Comparison of ENCODE assay signal across 9 cellular contexts in the genomic region with DNA sequence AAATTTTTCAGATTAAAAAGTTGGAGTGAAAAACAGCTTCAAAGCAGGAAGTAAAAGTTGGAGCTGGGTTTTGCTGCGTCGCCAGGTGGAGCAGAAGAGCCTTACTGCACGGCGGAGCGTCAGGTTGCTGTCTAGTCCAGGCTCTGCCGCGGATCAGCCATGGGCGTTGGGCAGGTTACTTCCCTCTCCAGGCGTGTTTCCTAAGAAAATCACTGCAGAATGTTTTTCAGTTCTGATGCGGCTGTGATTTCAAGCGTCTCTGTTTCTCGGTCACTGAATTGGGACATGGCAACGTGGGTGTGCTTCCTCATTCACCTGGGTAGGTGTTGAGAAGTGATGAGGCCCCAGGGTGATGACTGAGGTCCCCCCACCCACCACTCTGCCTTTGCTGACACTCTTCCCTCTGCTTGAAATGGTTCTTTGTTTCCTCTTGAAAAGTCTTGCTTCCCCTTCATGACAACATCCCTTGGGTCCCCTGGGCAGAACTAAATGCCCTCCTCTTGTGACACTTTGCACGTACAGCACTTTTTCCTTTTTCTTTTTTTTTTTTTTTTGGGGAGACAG. TPM values are rescaled to one million over a fixed set of nuclear protein-coding genes. Genes with fewer than 3 reads are reported as not detected.
DNase-seq lines count a peak whose midpoint lies in the region; ATAC-seq, FAIRE-seq and TF ChIP-seq lines count a peak whose summit lies in the region.
"Had no signal": no experiment of that assay in that cellular context is flagged by ENCODE, and none has a peak within 500 bp of the region (broad histone marks: within the 10 kb centered on the region; RNA-seq: fewer than 3 reads in every experiment).

No MANE protein-coding gene starts in this region.

- no peaks in the 10 kb centered on the region for H3K27me3 ChIP-seq in MM.1S (replicated peaks; ENCODE audit: insufficient read depth, low read length)
- H3K27me3 ChIP-seq: body of pancreas had no signal

- peak overlapping the region; percentile 41 for H3K4me2 ChIP-seq in MM.1S (ENCODE audit: low read depth, low read length)

- H3K4me1 ChIP-seq in MM.1S (ENCODE audit: low read length): peaks cover 18% of the 10 kb centered on the region
- H3K4me1 ChIP-seq: body of pancreas had no signal

- TF ChIP-seq POLR2A in GM18505 (IDR thresholded peaks at IDR 0.05; ENCODE audit: borderline replicate concordance, extremely low read depth, insufficient read depth, insufficient read length): peak; percentile 39
- TF ChIP-seq POLR2A in H54 (IDR thresholded peaks at IDR 0.05; ENCODE audit: low read depth, low read length): no peak

- H4K20me1 ChIP-seq in MM.1S (ENCODE audit: insufficient read depth, low read length): no peaks in the 10 kb centered on the region

- H3K9ac ChIP-seq in MM.1S (ENCODE audit: low read length): no peak overlapping the region

- no peak for ATAC-seq in GM18505 (IDR thresholded peaks at IDR 0.05; ENCODE audit: unreplicated experiment)
- no peak for ATAC-seq in HG03135 (IDR thresholded peaks at IDR 0.05; ENCODE audit: unreplicated experiment)
- ATAC-seq: body of pancreas had no signal

- peak; percentile 53 for DNase-seq in MM.1S
- peak; percentile 53 for DNase-seq in activated T-helper 1 cell treated with Interleukin-2 at 50 U/mL for 16 hours (ENCODE audit: low read depth)
- peak; percentile 42 for DNase-seq in mucosa of gallbladder (ENCODE audit: low spot score)
- DNase-seq in NCI-H69 (lab: John Stamatoyannopoulos, UW): no peak
- no peak for DNase-seq in H54 (ENCODE audit: insufficient read length, low spot score)
- DNase-seq in mesenteric fat pad (ENCODE audit: low spot score): no peak

- H3K27ac ChIP-seq in MM.1S (ENCODE audit: low read length): peak overlapping the region; percentile 34; the same call in 1 of the 2 replicates

- H3K79me2 ChIP-seq in MM.1S (ENCODE audit: low read length): no peaks in the 10 kb centered on the region

- TF ChIP-seq CTCF in MM.1S (IDR thresholded peaks at IDR 0.05; ENCODE audit: low read length): peak; percentile 49

- peak overlapping the region; percentile 35; the same call in 1 of the 2 replicates for H2AFZ ChIP-seq in MM.1S (ENCODE audit: low read length)

- FAIRE-seq in H54 (lab: Jason Lieb, UNC): no peak

- H3K9me3 ChIP-seq in MM.1S (replicated peaks; ENCODE audit: insufficient read depth, low read length): no peaks in the 10 kb centered on the region
- H3K9me3 ChIP-seq: body of pancreas had no signal

- H3K36me3 ChIP-seq in MM.1S (replicated peaks; ENCODE audit: insufficient read depth, low read length): no peaks in the 10 kb centered on the region

- no peak overlapping the region for H3K4me3 ChIP-seq in MM.1S (ENCODE audit: low read length)
- H3K4me3 ChIP-seq: body of pancreas had no signal

- H3F3A ChIP-seq in MM.1S (ENCODE audit: insufficient read depth, low read length): no peaks in the 10 kb centered on the region; the same call in 1 of the 2 replicates

- H3K9me2 ChIP-seq in MM.1S (replicated peaks; ENCODE audit: insufficient read depth, low read length): no peaks in the 10 kb centered on the region

RNA-seq across cellular contexts. Expression of a gene that starts 7.6 kb away (rescaled TPM):
- total RNA-seq in mucosa of gallbladder (89.1 TPM), mesenteric fat pad (60.5 TPM)

Comparison
In these comparisons a context has a peak if more than half of its experiments do, and no peak if none do; other contexts are left out.
1. DNase-seq: peak in MM.1S (single experiment), activated T-helper 1 cell treated with Interleukin-2 at 50 U/mL for 16 hours (single experiment) and mucosa of gallbladder (single experiment); none in NCI-H69 (single experiment), H54 (single experiment) and mesenteric fat pad (single experiment).